In genomic region chr17:78708510-78708973, GRCh38 we compare ENCODE assay signal across 8 cellular contexts.
A peak's percentile ranks its signal among the peaks of the same experiment; 100 is the strongest.
DNase-seq lines count a peak whose midpoint lies in the region; ATAC-seq and TF ChIP-seq lines count a peak whose summit lies in the region.

No MANE protein-coding gene starts in this region.

- ATAC-seq in activated T-cell treated with anti-CD3 and anti-CD28 coated beads, Interleukin-2, amount 50 U/mL, for 72 hours (replicated peaks in 1 of 2), result peak; percentile 69 to 77

- H3K27me3 Mint-ChIP-seq in IgD-negative memory B cell (no peaks in the 10 kb centered on the region), nephron progenitor cell (ENCODE audit: low read depth, poor library complexity) (peaks cover 4% of the 10 kb centered on the region)
- H3K27me3 Mint-ChIP-seq in activated T-cell treated with anti-CD3 and anti-CD28 coated beads, Interleukin-2, amount 50 U/mL, for 72 hours (ENCODE audit: low read depth), result no peaks in the 10 kb centered on the region

- TF ChIP-seq CTCF in GM10266 (IDR thresholded peaks at IDR 0.05; ENCODE audit: control insufficient read depth, insufficient read depth, low read depth, missing control alignments), result peak; percentile 78
- TF ChIP-seq CTCF in fibroblast of mammary gland (conservative IDR thresholded peaks at IDR 0.05; ENCODE audit: control insufficient read depth, insufficient read depth, low read depth, low read length), result peak; percentile 96
- TF ChIP-seq CTCF in nephron progenitor cell (IDR thresholded peaks at IDR 0.05), result peak; percentile 77

- H3K9me3 Mint-ChIP-seq in IgD-negative memory B cell, result no peaks in the 10 kb centered on the region
- H3K9me3 Mint-ChIP-seq in activated T-cell treated with anti-CD3 and anti-CD28 coated beads, Interleukin-2, amount 50 U/mL, for 72 hours, result no peaks in the 10 kb centered on the region
- H3K9me3 Mint-ChIP-seq in nephron progenitor cell, result no peaks in the 10 kb centered on the region

- H3K4me1 Mint-ChIP-seq in IgD-negative memory B cell (peaks cover 39 to 59% (median 55%) of the 10 kb centered on the region in 3 donors), nephron progenitor cell (peaks cover 25% of the 10 kb centered on the region)
- H3K4me1 Mint-ChIP-seq in activated T-cell treated with anti-CD3 and anti-CD28 coated beads, Interleukin-2, amount 50 U/mL, for 72 hours (ENCODE audit: low read depth), result peaks cover 73% of the 10 kb centered on the region

- no peak overlapping the region for H3K4me3 ChIP-seq in fibroblast of mammary gland (ENCODE audit: control insufficient read depth, low read depth, low read length)

- DNase-seq in GM10266 (ENCODE audit: extremely low spot score) (peak; percentile 50), OCI-M1 (lab: John Stamatoyannopoulos, UW) (peak; percentile 76), fibroblast of mammary gland (ENCODE audit: low read depth) (peak; percentile 75), nephron progenitor cell (peak; percentile 64), superior temporal gyrus (ENCODE audit: extremely low spot score) (peak; percentile 87), GOT3 (lab: John Stamatoyannopoulos, UW) (no peak)
- peak; percentile 57 to 63 for DNase-seq in activated T-cell treated with anti-CD3 and anti-CD28 coated beads, Interleukin-2, amount 50 U/mL, for 72 hours

- H3K36me3 Mint-ChIP-seq in IgD-negative memory B cell, result peaks cover 3% of the 10 kb centered on the region
- peaks cover 4 to 12% of the 10 kb centered on the region in 2 donors for H3K36me3 Mint-ChIP-seq in activated T-cell treated with anti-CD3 and anti-CD28 coated beads, Interleukin-2, amount 50 U/mL, for 72 hours (ENCODE audit: insufficient read depth in 2 of 2)
- peaks cover 15% of the 10 kb centered on the region for H3K36me3 Mint-ChIP-seq in nephron progenitor cell (ENCODE audit: low read depth)

- H3K27ac Mint-ChIP-seq in IgD-negative memory B cell, result peak overlapping the region; percentile 63 to 91 (median 87)
- H3K27ac Mint-ChIP-seq in activated T-cell treated with anti-CD3 and anti-CD28 coated beads, Interleukin-2, amount 50 U/mL, for 72 hours, result peak overlapping the region; percentile 93
- no peak overlapping the region for H3K27ac Mint-ChIP-seq in nephron progenitor cell

- peak overlapping the region in 3 of 4 donors; percentile 47 to 94 (median 78) for H3K4me3 Mint-ChIP-seq in IgD-negative memory B cell
- peak overlapping the region; percentile 39 to 58 for H3K4me3 Mint-ChIP-seq in activated T-cell treated with anti-CD3 and anti-CD28 coated beads, Interleukin-2, amount 50 U/mL, for 72 hours
- no peak overlapping the region for H3K4me3 Mint-ChIP-seq in nephron progenitor cell
